ENCODE assay signal across 31 cellular contexts in the genomic region with DNA sequence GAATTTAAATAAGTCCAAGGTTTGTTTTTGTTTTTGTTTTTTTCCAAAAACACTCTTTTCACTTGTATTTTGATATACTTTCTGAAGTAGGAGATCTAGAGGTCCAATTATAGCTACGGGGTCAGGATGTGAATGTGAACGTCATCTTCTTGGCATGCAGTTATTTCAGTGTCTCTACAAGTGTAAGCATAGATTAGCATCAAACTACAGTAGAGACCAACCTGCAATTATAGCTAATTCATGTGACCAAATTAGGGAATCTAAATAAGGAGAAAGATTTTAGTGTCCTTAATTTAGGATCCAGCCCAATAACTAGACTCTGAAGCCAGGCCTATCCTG.
"Had no signal": no experiment of that assay in that cellular context is flagged by ENCODE, and none has a peak within 500 bp of the region (broad histone marks: within the 10 kb centered on the region; RNA-seq: fewer than 3 reads in every experiment).

No MANE protein-coding gene starts in this region.

- DNase-seq: activated B cell treated with CpG ODN at 0.5 μM for 24 hours; activated CD4-positive, alpha-beta memory T cell treated with anti-CD3 and anti-CD28 coated beads for 36 hours; activated CD4-positive, alpha-beta T cell treated with anti-CD3 and anti-CD28 coated beads for 4 hours; activated CD4-positive, alpha-beta T cell treated with anti-CD3 and anti-CD28 coated beads, Interleukin-2, amount 50 U/mL, for 1 hour; activated CD4-positive, CD25-positive, alpha-beta regulatory T cell treated with anti-CD3 and anti-CD28 coated beads, Interleukin-2, amount 50 U/mL, for 72 hours; activated effector memory CD4-positive, alpha-beta T cell treated with anti-CD3 and anti-CD28 coated beads, Interleukin-2, amount 50 U/mL, for 16 hours; activated naive CD4-positive, alpha-beta T cell; activated naive CD4-positive, alpha-beta T cell treated with anti-CD3 and anti-CD28 coated beads, Interleukin-2, amount 50 U/mL, for 16 hours; activated naive CD8-positive, alpha-beta T cell treated with anti-CD3 and anti-CD28 coated beads for 36 hours; activated T-cell treated with anti-CD3 and anti-CD28 coated beads, Interleukin-2, amount 50 U/mL, for 1 hour; activated T-cell treated with anti-CD3 and anti-CD28 coated beads, Interleukin-2, amount 50 U/mL, for 72 hours; amniotic stem cell; aorta; brain microvascular endothelial cell; central memory CD4-positive, alpha-beta T cell; NCI-H1105; NCI-H1417 treated with DMSO at 0.1 percent for 48 hours; NCI-H1694; NCI-H1930; NCI-H2081 treated with DMSO at 0.1 percent for 48 hours; NCI-H226; NCI-H446 treated with DMSO at 0.1 percent for 48 hours; NCI-H524 treated with DMSO at 0.1 percent for 48 hours; SHP77 treated with DMSO at 0.1 percent for 48 hours; SW 1271; T-helper 1 cell; T-helper 2 cell; T-helper 9 cell had no signal

- H3K27ac ChIP-seq: brain microvascular endothelial cell, VCaP had no signal

- H3K27me3 ChIP-seq: brain microvascular endothelial cell had no signal

- ATAC-seq: activated T-cell treated with anti-CD3 and anti-CD28 coated beads, Interleukin-2, amount 50 U/mL, for 72 hours; activated T-helper 17 cell treated with anti-CD3 and anti-CD28 coated beads, Interleukin-2, amount 50 U/mL, for 72 hours; Panc1 had no signal

- H3K36me3 ChIP-seq: brain microvascular endothelial cell had no signal
